Comparison of ENCODE assay signal across 1 cellular context in genomic region chr5:150605546-150605945, GRCh38.
TF ChIP-seq lines count a peak whose summit lies in the region.

No MANE protein-coding gene starts in this region.

TF ChIP-seq in HEK293, 187 proteins besides CTCF, POLR2A, EP300 and RAD21 (continued from another document):
- TF ChIP-seq ZNF280C (tag by site-specific recombination; IDR thresholded peaks at IDR 0.05), result peak; percentile 88; the same call in 1 of the 2 replicates
- TF ChIP-seq ZNF155 (tag by site-specific recombination; IDR thresholded peaks at IDR 0.05), result 0 out of 2 replicates have a peak, but pooled peaks have one; percentile 15
- peak; percentile 15; the same call in 1 of the 2 replicates for TF ChIP-seq ZNF148 (tag by site-specific recombination; IDR thresholded peaks at IDR 0.05; ENCODE audit: borderline replicate concordance)
- TF ChIP-seq ZNF146 (tag by site-specific recombination; IDR thresholded peaks at IDR 0.05), result no peak
- TF ChIP-seq ZNF747 (tag by site-specific recombination; IDR thresholded peaks at IDR 0.05), result no peak
- TF ChIP-seq ZNF398 (tag by site-specific recombination; IDR thresholded peaks at IDR 0.05), result 0 out of 2 replicates have a peak, but pooled peaks have one; percentile 42
- 0 out of 2 replicates have a peak, but pooled peaks have one; percentile 67 for TF ChIP-seq ZNF223 (tag by site-specific recombination; IDR thresholded peaks at IDR 0.05)
- TF ChIP-seq ZNF433 (tag by site-specific recombination; IDR thresholded peaks at IDR 0.05; ENCODE audit: low read depth), result no peak
- TF ChIP-seq ZNF423 (tag by site-specific recombination; IDR thresholded peaks at IDR 0.05), result 0 out of 2 replicates have a peak, but pooled peaks have one; percentile 23
- TF ChIP-seq ZNF585B (tag by site-specific recombination; IDR thresholded peaks at IDR 0.05), result no peak
- no peak for TF ChIP-seq SCRT1 (tag by site-specific recombination; IDR thresholded peaks at IDR 0.05; ENCODE audit: borderline replicate concordance)
- peak; percentile 38; the same call in 1 of the 2 replicates for TF ChIP-seq ZNF521 (tag by site-specific recombination; IDR thresholded peaks at IDR 0.05)
- no peak for TF ChIP-seq ZFP3 (tag by site-specific recombination; IDR thresholded peaks at IDR 0.05; ENCODE audit: low read depth)
- TF ChIP-seq ZNF514 (tag by site-specific recombination; IDR thresholded peaks at IDR 0.05), result 0 out of 2 replicates have a peak, but pooled peaks have one; percentile 30
- peak; percentile 99 for TF ChIP-seq ZSCAN4 (tag by site-specific recombination; IDR thresholded peaks at IDR 0.05)
- TF ChIP-seq SALL2 (tag by site-specific recombination; IDR thresholded peaks at IDR 0.05; ENCODE audit: borderline replicate concordance), result 0 out of 2 replicates have a peak, but pooled peaks have one; percentile 55
- peak; percentile 98 for TF ChIP-seq ZIC2 (tag by site-specific recombination; IDR thresholded peaks at IDR 0.05)
- no peak for TF ChIP-seq PRDM1 (tag by site-specific recombination; IDR thresholded peaks at IDR 0.05)
- TF ChIP-seq SCRT2 (tag by site-specific recombination; IDR thresholded peaks at IDR 0.05), result no peak
- peak; percentile 83; the same call in 1 of the 2 replicates for TF ChIP-seq ZNF473 (tag by site-specific recombination; IDR thresholded peaks at IDR 0.05)
- TF ChIP-seq ZNF776 (tag by site-specific recombination; IDR thresholded peaks at IDR 0.05; ENCODE audit: borderline replicate concordance), result 0 out of 2 replicates have a peak, but pooled peaks have one; percentile 14
- no peak for TF ChIP-seq GFI1B (tag by site-specific recombination; IDR thresholded peaks at IDR 0.05)
TF ChIP-seq in HEK293: peak in this region for 14.
